In genomic region chrX:54999717-55000598, GRCh38 we compare ENCODE assay signal across 8 cellular contexts. TPM values are rescaled to one million over a fixed set of nuclear protein-coding genes. Genes with fewer than 3 reads are reported as not detected.
DNase-seq lines count a peak whose midpoint lies in the region; ATAC-seq and TF ChIP-seq lines count a peak whose summit lies in the region.

APEX2 (plus strand) TSS chrX:55000363; CDS start chrX:55000423, 60 bp downstream.

- TF ChIP-seq CTCF in ascending aorta (IDR thresholded peaks at IDR 0.05) = no peak
- TF ChIP-seq CTCF in vagina (IDR thresholded peaks at IDR 0.05) = no peak

- H3K27me3 ChIP-seq in ascending aorta (no peaks in the 10 kb centered on the region), right cardiac atrium (ENCODE audit: control insufficient read depth, insufficient read depth) (no peaks in the 10 kb centered on the region), vagina (no peaks in the 10 kb centered on the region)

- H3K36me3 ChIP-seq in ascending aorta (peaks cover 0 to 5% of the 10 kb centered on the region in 2 donors), vagina (peaks cover 0 to 11% of the 10 kb centered on the region in 2 donors)

- H3K27ac ChIP-seq in ascending aorta (peak within 1 kb of the TSS; percentile 86 to 87), right cardiac atrium (ENCODE audit: low read length) (peak within 1 kb of the TSS; percentile 93), vagina (peak within 1 kb of the TSS; percentile 76)

- peak within 1 kb of the TSS; percentile 95 for H3K27ac Mint-ChIP-seq in T-helper 2 cell treated with Interferon-gamma antibody and Interleukin-4, amounts not matched to agents 5 μg/mL and 100 μg/mL, for 36 hours

- no peaks in the 10 kb centered on the region for H3K9me3 Mint-ChIP-seq in T-helper 2 cell treated with Interferon-gamma antibody and Interleukin-4, amounts not matched to agents 5 μg/mL and 100 μg/mL, for 36 hours

- peaks cover 11% of the 10 kb centered on the region for H3K4me1 Mint-ChIP-seq in T-helper 2 cell treated with Interferon-gamma antibody and Interleukin-4, amounts not matched to agents 5 μg/mL and 100 μg/mL, for 36 hours (ENCODE audit: low read depth)

- no peaks in the 10 kb centered on the region for H3K9me3 ChIP-seq in ascending aorta
- H3K9me3 ChIP-seq in right cardiac atrium (ENCODE audit: control insufficient read depth, low read length) = no peaks in the 10 kb centered on the region
- H3K9me3 ChIP-seq in vagina = no peaks in the 10 kb centered on the region

- ATAC-seq in GM18502 (IDR thresholded peaks at IDR 0.05; ENCODE audit: poor library complexity, unreplicated experiment) (peak; percentile 92), HG02970 (IDR thresholded peaks at IDR 0.05; ENCODE audit: low FRiP score, unreplicated experiment) (peak; percentile 96), right cardiac atrium (peak; percentile 99)

- H3K4me3 ChIP-seq in ascending aorta = peak within 1 kb of the TSS; percentile 64 to 68
- peak within 1 kb of the TSS; percentile 80 for H3K4me3 ChIP-seq in right cardiac atrium (ENCODE audit: low read length)
- H3K4me3 ChIP-seq in vagina = peak within 1 kb of the TSS; percentile 53 to 59

- peak within 1 kb of the TSS; percentile 98 for H3K4me3 Mint-ChIP-seq in T-helper 2 cell treated with Interferon-gamma antibody and Interleukin-4, amounts not matched to agents 5 μg/mL and 100 μg/mL, for 36 hours

- H3K4me1 ChIP-seq in ascending aorta = peaks cover 0 to 3% of the 10 kb centered on the region in 2 donors
- H3K4me1 ChIP-seq in right cardiac atrium (ENCODE audit: control insufficient read depth, insufficient read depth, low read length) = peaks cover 1% of the 10 kb centered on the region
- H3K4me1 ChIP-seq in vagina = no peaks in the 10 kb centered on the region

- peak in 1 of 2 donors; percentile 54 for TF ChIP-seq POLR2A in vagina (IDR thresholded peaks at IDR 0.05)

- H3K27me3 Mint-ChIP-seq in T-helper 2 cell treated with Interferon-gamma antibody and Interleukin-4, amounts not matched to agents 5 μg/mL and 100 μg/mL, for 36 hours (ENCODE audit: low read depth) = no peaks in the 10 kb centered on the region

- WGBS in right cardiac atrium = under 1% methylated on average over 55 of the region's 55 CpGs

- intact Hi-C loops in ascending aorta (cut with DNase I) (loop anchor here (2.0 to 10.0 kb wide), 9 partner anchors 57 to 1315 kb away; partner anchors contain the start of genes FAM120C, GNL3L, HUWE1 and MAGED2), right cardiac atrium (cut with DNase I) (no loop called here), vagina (cut with DNase I) (loop anchor here (10.0 kb wide), 1 partner anchor 155 kb away; no protein-coding TSS in a partner anchor)

- peaks cover 19% of the 10 kb centered on the region for H3K36me3 Mint-ChIP-seq in T-helper 2 cell treated with Interferon-gamma antibody and Interleukin-4, amounts not matched to agents 5 μg/mL and 100 μg/mL, for 36 hours (ENCODE audit: low read depth)

- DNase-seq in NCI-H1930 (lab: John Stamatoyannopoulos, UW) = peak; percentile 82 to 88
- DNase-seq in T-helper 2 cell treated with Interferon-gamma antibody and Interleukin-4, amounts not matched to agents 5 μg/mL and 100 μg/mL, for 36 hours (ENCODE audit: low spot score) = peak; percentile 87
- DNase-seq in ascending aorta (ENCODE audit: low spot score in 2 of 2) = peak; percentile 82 to 95
- peak; percentile 93 to 97 (median 96) for DNase-seq in right cardiac atrium
- DNase-seq in pulmonary artery endothelial cell (ENCODE audit: low read depth, low spot score) = peak; percentile 82
- peak in 1 of 2 donors; percentile 91 for DNase-seq in vagina (ENCODE audit: extremely low spot score in 2 of 2)

RNA-seq across cellular contexts. Expression of gene APEX2, which starts in this region (rescaled TPM):
- 31.5 TPM for total RNA-seq in ascending aorta
- total RNA-seq in right cardiac atrium = 10 to 100 TPM in 1 of 4 donors, 1 to 10 TPM in 3; 7.6 to 10.7 (median 8.1) TPM
- 6.8 TPM for polyA plus RNA-seq in right cardiac atrium
- 9.9 and 11.4 TPM in 2 replicates for total RNA-seq in pulmonary artery endothelial cell
- 14.2 TPM for total RNA-seq in vagina

Comparison
In these comparisons a context has a peak if more than half of its experiments do, and no peak if none do; other contexts are left out.
1. intact Hi-C loops: an anchor here in ascending aorta (2.0 to 10.0 kb wide) and vagina (10.0 kb wide); none called in right cardiac atrium.